18 cellular contexts compared by ENCODE assay signal in the genomic region with DNA sequence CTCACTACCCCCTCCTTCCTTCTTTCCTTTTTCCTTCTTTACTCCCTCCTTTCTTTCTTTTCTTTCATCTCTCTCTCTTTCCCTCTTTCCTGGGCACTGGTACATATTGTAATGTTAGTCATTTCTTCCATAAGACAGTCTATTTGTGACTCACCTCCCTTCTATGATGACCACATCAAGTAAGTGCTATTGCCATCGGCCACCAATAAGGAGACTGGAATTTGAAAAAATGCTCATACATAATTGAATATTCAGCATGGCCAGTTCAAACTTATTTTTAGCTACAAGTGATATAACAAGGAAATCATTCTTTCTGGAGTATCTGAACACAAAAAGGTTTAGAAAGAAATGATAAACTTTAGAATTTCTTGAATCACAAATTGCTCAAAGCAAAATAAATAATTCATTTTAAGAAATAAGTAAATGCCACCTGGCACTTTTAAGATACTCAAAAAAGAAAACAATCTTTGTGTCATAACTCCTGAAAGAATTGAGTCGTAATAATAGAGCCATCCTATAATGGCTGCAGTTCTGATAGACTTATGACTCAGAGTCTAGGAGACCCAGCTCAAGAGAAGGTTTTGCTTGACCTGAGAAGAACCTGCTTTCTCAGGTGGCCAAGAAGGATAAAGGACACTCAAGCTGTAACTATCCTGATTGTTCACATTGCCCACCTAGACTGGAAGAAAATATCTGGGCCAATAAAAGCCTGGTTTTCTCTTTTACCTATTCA. TPM values are rescaled to one million over a fixed set of nuclear protein-coding genes. Genes with fewer than 3 reads are reported as not detected.
DNase-seq lines count a peak whose midpoint lies in the region; ATAC-seq and TF ChIP-seq lines count a peak whose summit lies in the region.
"Had no signal": no experiment of that assay in that cellular context is flagged by ENCODE, and none has a peak within 500 bp of the region (broad histone marks: within the 10 kb centered on the region; RNA-seq: fewer than 3 reads in every experiment).

No MANE protein-coding gene starts in this region.

- in situ Hi-C loops in astrocyte of the spinal cord (cut with HindIII; ENCODE audit: low sequenced_read_pairs): no loop called here

- H3K27me3 ChIP-seq in kidney epithelial cell (ENCODE audit: control insufficient read depth, insufficient read depth, low read length): no peaks in the 10 kb centered on the region
- H3K27me3 ChIP-seq: pancreas, SJCRH30 had no signal

- no peaks in the 10 kb centered on the region for H3K36me3 ChIP-seq in kidney epithelial cell (ENCODE audit: control insufficient read depth, insufficient read depth, low read length)
- H3K36me3 ChIP-seq: pancreas, SJCRH30 had no signal

- DNase-seq in AG09309 (ENCODE audit: low read depth) (peak; percentile 79), HT1080 (ENCODE audit: low read depth) (peak; percentile 84), astrocyte of the spinal cord (ENCODE audit: low read depth, low spot score) (peak; percentile 89), kidney epithelial cell (ENCODE audit: low read depth) (peak; percentile 51), midbrain (lab: John Stamatoyannopoulos, UW) (no peak)
- DNase-seq in central memory CD4-positive, alpha-beta T cell: no peak
- DNase-seq: activated B cell treated with CpG ODN at 0.5 μM for 24 hours; activated CD8-positive, alpha-beta memory T cell treated with anti-CD3 and anti-CD28 coated beads, Interleukin-2, amount 50 U/mL, for 4 hours; activated naive CD8-positive, alpha-beta T cell treated with anti-CD3 and anti-CD28 coated beads, Interleukin-2, amount 10 ng/mL, durations not matched to agents 7 days and 5 days; effector memory CD4-positive, alpha-beta T cell; NCI-H146; NCI-H524 treated with DMSO at 0.1 percent for 48 hours; pancreas; SJCRH30; stimulated activated CD4-positive, alpha-beta T cell treated with anti-CD3 and anti-CD28 coated beads, Interleukin-1b, Interleukin-23, amount 100 ng/mL, for 48 hours had no signal

- no peak for TF ChIP-seq CTCF in AG09309 (IDR thresholded peaks at IDR 0.05; ENCODE audit: control insufficient read depth, insufficient read depth, low read depth, low read length, missing control alignments)
- no peak for TF ChIP-seq CTCF in astrocyte of the spinal cord (IDR thresholded peaks at IDR 0.05; ENCODE audit: low read depth, low read length)
- TF ChIP-seq CTCF in kidney epithelial cell (IDR thresholded peaks at IDR 0.05; ENCODE audit: insufficient read depth, low read length, poor library complexity, severe bottlenecking): no peak

- no peak overlapping the region for H3K4me3 ChIP-seq in AG09309 (ENCODE audit: control insufficient read depth, low read depth, low read length)
- no peak overlapping the region for H3K4me3 ChIP-seq in astrocyte of the spinal cord (ENCODE audit: low read depth, low read length)
- H3K4me3 ChIP-seq in kidney epithelial cell (ENCODE audit: low read depth, low read length): no peak overlapping the region
- H3K4me3 ChIP-seq: pancreas, SJCRH30 had no signal

- ATAC-seq in GM21526 (IDR thresholded peaks at IDR 0.05; ENCODE audit: low FRiP score, unreplicated experiment) (no peak), GM21528 (IDR thresholded peaks at IDR 0.05; ENCODE audit: low FRiP score, unreplicated experiment) (no peak)
- ATAC-seq: pancreas had no signal

RNA-seq across cellular contexts. Expression of a gene that starts 51.6 kb away (rescaled TPM):
- 22.0 and 31.1 TPM in 2 replicates for total RNA-seq in HT1080 (2014; rRNA removed; shearing (Covaris generic))
- 29.4 and 31.8 TPM in 2 replicates for polyA plus RNA-seq in HT1080 (2015; cell fraction: cytosol; rRNA removed)
- polyA plus RNA-seq in HT1080 (2015; cell fraction: nucleus; rRNA removed): 45.6 and 47.9 TPM in 2 replicates
- total RNA-seq in kidney epithelial cell: 1.1 and 1.2 TPM in 2 replicates
- total RNA-seq: activated naive CD8-positive, alpha-beta T cell treated with anti-CD3 and anti-CD28 coated beads, Interleukin-2, amount 10 ng/mL, durations not matched to agents 7 days and 5 days; SJCRH30 had no signal
- polyA plus RNA-seq: IgD-negative memory B cell had no signal

Comparison
In these comparisons a context has a peak if more than half of its experiments do, and no peak if none do; other contexts are left out.
1. DNase-seq: peak in AG09309 (single experiment), HT1080 (single experiment), astrocyte of the spinal cord (single experiment) and kidney epithelial cell (single experiment); none in central memory CD4-positive, alpha-beta T cell (single experiment) and midbrain (single experiment).
2. RNA of a gene that starts 51.6 kb away (total RNA-seq): 22.0 to 31.1 TPM in HT1080; 1.1 to 1.2 TPM in kidney epithelial cell; every median in the first group is over 10 times any median in the second.